In genomic region chr3:113441051-113441770, GRCh38 we compare ENCODE assay signal across 8 cellular contexts. TPM values are rescaled to one million over a fixed set of nuclear protein-coding genes. Genes with fewer than 3 reads are reported as not detected.
DNase-seq lines count a peak whose midpoint lies in the region; ATAC-seq and TF ChIP-seq lines count a peak whose summit lies in the region.

Gene CFAP44 (minus strand): TSS chr3:113441493. CDS start chr3:113433664, 7,829 bp downstream.

- no peak for ATAC-seq in GM21737 (IDR thresholded peaks at IDR 0.05; ENCODE audit: unreplicated experiment)

- in situ Hi-C loops in GM13977 (cut with MboI; ENCODE audit: low pct_unique_long_range_greater_than_20kb, low sequenced_read_pairs, unreplicated experiment), result no loop called here

- H3K4me3 ChIP-seq in GM06990 (replicated peaks; ENCODE audit: low read depth, low read length), result no peak within 1 kb of the TSS

- DNase-seq in GM06990 (ENCODE audit: extremely low read depth, insufficient read length), result peak; percentile 5
- DNase-seq in activated CD4-positive, alpha-beta T cell treated with anti-CD3 and anti-CD28 coated beads, Interleukin-2, amount 50 U/mL, for 1 hour, result peak; percentile 30
- DNase-seq in dermis blood vessel endothelial cell, result peak; percentile 83
- DNase-seq in kidney tubule cell (ENCODE audit: low spot score), result peak; percentile 80
- peak; percentile 63 for DNase-seq in stimulated activated CD4-positive, alpha-beta T cell treated with anti-CD3 and anti-CD28 coated beads, Interleukin-15, amount 100 ng/mL, for 24 hours
- no peak for DNase-seq in NCI-H1092 treated with DMSO at 0.1 percent for 48 hours (lab: John Stamatoyannopoulos, UW)
- no peak for DNase-seq in GM13977 (ENCODE audit: low spot score)

- H3K36me3 ChIP-seq in GM06990 (ENCODE audit: control insufficient read depth, insufficient read depth, low read length), result peaks cover 5% of the 10 kb centered on the region

- no peaks in the 10 kb centered on the region for H3K27me3 ChIP-seq in GM06990 (replicated peaks; ENCODE audit: control insufficient read depth, insufficient read depth, low read length)

- no peak for TF ChIP-seq CTCF in GM06990 (IDR thresholded peaks at IDR 0.05; ENCODE audit: insufficient read depth, low read length, poor library complexity, severe bottlenecking)
- no peak for TF ChIP-seq CTCF in GM13977 (IDR thresholded peaks at IDR 0.05; ENCODE audit: extremely low read depth, insufficient read depth, missing control alignments)

RNA-seq across cellular contexts. Expression of gene CFAP44, which starts in this region (rescaled TPM):
- 0.98 and 2.0 TPM in 2 replicates for total RNA-seq in dermis blood vessel endothelial cell

Comparison
In these comparisons a context has a peak if more than half of its experiments do, and no peak if none do; other contexts are left out.
1. DNase-seq: peak in GM06990 (single experiment), activated CD4-positive, alpha-beta T cell treated with anti-CD3 and anti-CD28 coated beads, Interleukin-2, amount 50 U/mL, for 1 hour (single experiment), dermis blood vessel endothelial cell (single experiment), kidney tubule cell (single experiment) and stimulated activated CD4-positive, alpha-beta T cell treated with anti-CD3 and anti-CD28 coated beads, Interleukin-15, amount 100 ng/mL, for 24 hours (single experiment); none in NCI-H1092 treated with DMSO at 0.1 percent for 48 hours (single experiment) and GM13977 (single experiment).